1 cellular context compared by ENCODE assay signal in genomic region chr21:44301093-44301492, GRCh38.
TF ChIP-seq lines count a peak whose summit lies in the region.

No MANE protein-coding gene starts in this region.

TF ChIP-seq in GM12878, 131 proteins besides CTCF, POLR2A, EP300 and RAD21:
- TF ChIP-seq USF1 (IDR thresholded peaks at IDR 0.05; ENCODE audit: borderline replicate concordance, extremely low read length, insufficient read depth, low read depth, low read length) = no peak
- TF ChIP-seq NR2C2 (IDR thresholded peaks at IDR 0.05; ENCODE audit: borderline replicate concordance, control insufficient read depth, insufficient read length, low read depth) = no peak
- no peak for TF ChIP-seq RB1 (IDR thresholded peaks at IDR 0.05; ENCODE audit: borderline replicate concordance)
- no peak for TF ChIP-seq NFYA (IDR thresholded peaks at IDR 0.05; ENCODE audit: borderline replicate concordance, low read depth, low read length)
- no peak for TF ChIP-seq ZNF384 (IDR thresholded peaks at IDR 0.05; ENCODE audit: borderline replicate concordance, low read depth, low read length)
- no peak for TF ChIP-seq CREM (IDR thresholded peaks at IDR 0.05; ENCODE audit: low read depth)
- no peak for TF ChIP-seq JUND (IDR thresholded peaks at IDR 0.05; ENCODE audit: low read depth, low read length)
- TF ChIP-seq USF2 (IDR thresholded peaks at IDR 0.05; ENCODE audit: borderline replicate concordance, low read depth, low read length) = no peak
- TF ChIP-seq CEBPB (IDR thresholded peaks at IDR 0.05; ENCODE audit: borderline replicate concordance in 1 of 2, low read depth in 2 of 2, low read length in 2 of 2) = no peak
- no peak for TF ChIP-seq ZNF687 (IDR thresholded peaks at IDR 0.05)
- no peak for TF ChIP-seq SUPT20H (IDR thresholded peaks at IDR 0.05; ENCODE audit: borderline replicate concordance, control insufficient read depth, low read depth, low read length)
- no peak for TF ChIP-seq SREBF2 (IDR thresholded peaks at IDR 0.05; ENCODE audit: low read length)
- TF ChIP-seq RFX5 (IDR thresholded peaks at IDR 0.05; ENCODE audit: low read depth, low read length) = no peak
- no peak for TF ChIP-seq SRF (IDR thresholded peaks at IDR 0.05; ENCODE audit: low read depth in 2 of 2, low read length in 2 of 2)
- no peak for TF ChIP-seq CHD4 (IDR thresholded peaks at IDR 0.05)
- TF ChIP-seq SP1 (IDR thresholded peaks at IDR 0.05; ENCODE audit: low read depth, low read length) = no peak
TF ChIP-seq in GM12878: peak in this region for 0.
